Comparison of ENCODE assay signal across 8 cellular contexts in genomic region chr2:161576421-161576820, GRCh38. TPM values are rescaled to one million over a fixed set of nuclear protein-coding genes. Genes with fewer than 3 reads are reported as not detected.
DNase-seq lines count a peak whose midpoint lies in the region; ATAC-seq and TF ChIP-seq lines count a peak whose summit lies in the region.

No MANE protein-coding gene starts in this region.

- no peaks in the 10 kb centered on the region for H3K4me1 Mint-ChIP-seq in activated naive CD4-positive, alpha-beta T cell treated with anti-CD3 and anti-CD28 coated beads, Interleukin-2, amount 10 ng/mL, durations not matched to agents 7 days and 5 days

- H3K36me3 ChIP-seq in OCI-LY7 (ENCODE audit: insufficient read depth, low read length) (no peaks in the 10 kb centered on the region), smooth muscle cell (ENCODE audit: low read depth) (no peaks in the 10 kb centered on the region)

- no peak overlapping the region for H3K9ac ChIP-seq in smooth muscle cell (ENCODE audit: low read depth)

- no peaks in the 10 kb centered on the region for H3K9me2 ChIP-seq in OCI-LY7 (ENCODE audit: insufficient read depth, low read length)

- H3F3A ChIP-seq in smooth muscle cell (ENCODE audit: low read depth) = no peaks in the 10 kb centered on the region

- H3K27me3 ChIP-seq in smooth muscle cell (ENCODE audit: low read depth) = no peaks in the 10 kb centered on the region

- TF ChIP-seq CTCF in OCI-LY7 (conservative IDR thresholded peaks at IDR 0.05; ENCODE audit: low read length) (peak; percentile 65), smooth muscle cell (IDR thresholded peaks at IDR 0.05; ENCODE audit: borderline replicate concordance, insufficient read depth, poor library complexity, severe bottlenecking) (peak; percentile 13)

- H3K4me1 ChIP-seq in OCI-LY7 (ENCODE audit: insufficient read depth, low read length, poor library complexity, severe bottlenecking) = no peaks in the 10 kb centered on the region
- H3K4me1 ChIP-seq in smooth muscle cell (ENCODE audit: low read depth) = no peaks in the 10 kb centered on the region

- H2AFZ ChIP-seq in OCI-LY7 (ENCODE audit: low read length) = no peak overlapping the region
- H2AFZ ChIP-seq in smooth muscle cell (ENCODE audit: low read depth) = no peak overlapping the region

- H4K20me1 ChIP-seq in OCI-LY7 (ENCODE audit: insufficient read depth, low read length) = no peaks in the 10 kb centered on the region
- no peaks in the 10 kb centered on the region for H4K20me1 ChIP-seq in smooth muscle cell (ENCODE audit: low read depth)

- intact Hi-C loops in OCI-LY7 (cut with micrococcal nuclease; ENCODE audit: unreplicated experiment) = no loop called here

- no peak overlapping the region for H3K4me3 Mint-ChIP-seq in activated naive CD4-positive, alpha-beta T cell treated with anti-CD3 and anti-CD28 coated beads, Interleukin-2, amount 10 ng/mL, durations not matched to agents 7 days and 5 days

- DNase-seq in activated naive CD4-positive, alpha-beta T cell treated with anti-CD3 and anti-CD28 coated beads, Interleukin-2, amount 10 ng/mL, durations not matched to agents 7 days and 5 days = peak; percentile 23
- DNase-seq in activated naive CD4-positive, alpha-beta T cell (lab: John Stamatoyannopoulos, UW) = no peak
- DNase-seq in OCI-LY7 (ENCODE audit: low spot score) (peak; percentile 19), smooth muscle cell (lab: John Stamatoyannopoulos, UW; ENCODE audit: unreplicated experiment) (no peak), T-helper 9 cell (no peak), amygdala (lab: John Stamatoyannopoulos, UW) (no peak), NCI-H187 treated with DMSO at 0.1 percent for 48 hours (lab: John Stamatoyannopoulos, UW) (no peak)

- 68% methylated on average over 7 of the region's 7 CpGs for WGBS in smooth muscle cell (ENCODE audit: low lambda C conversion rate)

- ATAC-seq in HG02759 (IDR thresholded peaks at IDR 0.05; ENCODE audit: unreplicated experiment) = peak; percentile 93

- H3K4me3 ChIP-seq in OCI-LY7 (ENCODE audit: low read depth, low read length, poor library complexity, severe bottlenecking) (no peak overlapping the region), smooth muscle cell (no peak overlapping the region)

- H3K4me2 ChIP-seq in OCI-LY7 (ENCODE audit: low read length) (no peak overlapping the region), smooth muscle cell (no peak overlapping the region)

- H3K27ac Mint-ChIP-seq in activated naive CD4-positive, alpha-beta T cell treated with anti-CD3 and anti-CD28 coated beads, Interleukin-2, amount 10 ng/mL, durations not matched to agents 7 days and 5 days = no peak overlapping the region

- H3K9me3 ChIP-seq in OCI-LY7 (ENCODE audit: low read length) = no peaks in the 10 kb centered on the region
- no peaks in the 10 kb centered on the region for H3K9me3 ChIP-seq in smooth muscle cell (replicated peaks; ENCODE audit: low read depth)

- H3K79me2 ChIP-seq in OCI-LY7 (ENCODE audit: insufficient read depth, low read depth, low read length) (no peaks in the 10 kb centered on the region), smooth muscle cell (ENCODE audit: low read depth) (no peaks in the 10 kb centered on the region)

- POLR2A ChIA-PET in OCI-LY7 (lab: Charles Lee) = no interaction called here

- BruUV-seq in OCI-LY7 (replicated peaks; lab: Mats Ljungman, UMichigan) = no TSS peak

- H3K27ac ChIP-seq in OCI-LY7 (ENCODE audit: low read depth, low read length, poor library complexity, severe bottlenecking) = no peak overlapping the region
- H3K27ac ChIP-seq in smooth muscle cell (ENCODE audit: low read depth) = no peak overlapping the region

- no peaks in the 10 kb centered on the region for H3K9me3 Mint-ChIP-seq in activated naive CD4-positive, alpha-beta T cell treated with anti-CD3 and anti-CD28 coated beads, Interleukin-2, amount 10 ng/mL, durations not matched to agents 7 days and 5 days

- H3K27me3 Mint-ChIP-seq in activated naive CD4-positive, alpha-beta T cell treated with anti-CD3 and anti-CD28 coated beads, Interleukin-2, amount 10 ng/mL, durations not matched to agents 7 days and 5 days = peaks cover 15% of the 10 kb centered on the region

- H3K36me3 Mint-ChIP-seq in activated naive CD4-positive, alpha-beta T cell treated with anti-CD3 and anti-CD28 coated beads, Interleukin-2, amount 10 ng/mL, durations not matched to agents 7 days and 5 days = no peaks in the 10 kb centered on the region

- CTCF ChIA-PET in activated naive CD4-positive, alpha-beta T cell treated with anti-CD3 and anti-CD28 coated beads, Interleukin-2, amount 10 ng/mL, durations not matched to agents 7 days and 5 days (lab: Charles Lee) = no interaction called here
- CTCF ChIA-PET in OCI-LY7 (lab: Charles Lee; ENCODE audit: unreplicated experiment) = no interaction called here

RNA-seq across cellular contexts. Expression of gene SLC4A10, which starts 47.8 kb away (rescaled TPM):
- total RNA-seq in OCI-LY7 (2014; rRNA removed; shearing (Covaris generic)) = not detected in 2 replicates
- 0.07 and 0.10 TPM in 2 replicates for total RNA-seq in OCI-LY7 (2022)
- not detected in 2 replicates for total RNA-seq in smooth muscle cell
- polyA plus RNA-seq in smooth muscle cell = not detected in 2 replicates

Comparison
In these comparisons a context has a peak if more than half of its experiments do, and no peak if none do; other contexts are left out.
1. DNase-seq: peak in activated naive CD4-positive, alpha-beta T cell treated with anti-CD3 and anti-CD28 coated beads, Interleukin-2, amount 10 ng/mL, durations not matched to agents 7 days and 5 days (single experiment) and OCI-LY7 (single experiment); none in activated naive CD4-positive, alpha-beta T cell (0 of 4), smooth muscle cell (single experiment), T-helper 9 cell (single experiment), amygdala (0 of 56) and NCI-H187 treated with DMSO at 0.1 percent for 48 hours (single experiment).